In genomic region chr18:45951021-45951714, GRCh38 we compare ENCODE assay signal across 15 cellular contexts. TPM values are rescaled to one million over a fixed set of nuclear protein-coding genes. Genes with fewer than 3 reads are reported as not detected.
A peak's percentile ranks its signal among the peaks of the same experiment; 100 is the strongest.
DNase-seq lines count a peak whose midpoint lies in the region; ATAC-seq and TF ChIP-seq lines count a peak whose summit lies in the region.
"Had no signal": no experiment of that assay in that cellular context is flagged by ENCODE, and none has a peak within 500 bp of the region (broad histone marks: within the 10 kb centered on the region; RNA-seq: fewer than 3 reads in every experiment).

No MANE protein-coding gene starts in this region.

- H3K9me3 Mint-ChIP-seq in HFFc6, result peaks cover 23% of the 10 kb centered on the region
- no peaks in the 10 kb centered on the region for H3K9me3 Mint-ChIP-seq in activated naive CD4-positive, alpha-beta T cell treated with anti-CD3 and anti-CD28 coated beads, Interleukin-2, amount 10 ng/mL, durations not matched to agents 7 days and 5 days
- H3K9me3 Mint-ChIP-seq: activated naive CD8-positive, alpha-beta T cell treated with anti-CD3 and anti-CD28 coated beads, Interleukin-2, amount 10 ng/mL, durations not matched to agents 7 days and 5 days had no signal

- peak; percentile 92 for DNase-seq in HFFc6
- peak; percentile 70 to 79 for DNase-seq in SW 1271 (lab: John Stamatoyannopoulos, UW)
- peak; percentile 64 for DNase-seq in fibroblast of the conjunctiva (ENCODE audit: low read depth)
- DNase-seq in skeletal muscle cell (ENCODE audit: low read depth), result peak; percentile 67
- DNase-seq in effector CD8-positive, alpha-beta T cell (lab: John Stamatoyannopoulos, UW), result no peak
- DNase-seq in activated naive CD4-positive, alpha-beta T cell treated with anti-CD3 and anti-CD28 coated beads, Interleukin-2, amount 10 ng/mL, durations not matched to agents 7 days and 5 days, result no peak
- no peak for DNase-seq in KBM-7
- DNase-seq: activated naive CD8-positive, alpha-beta T cell treated with anti-CD3 and anti-CD28 coated beads, Interleukin-2, amount 10 ng/mL, durations not matched to agents 7 days and 5 days; DND-41; Kasumi-1; kidney; NCI-H510A; ovary; T-helper 1 cell had no signal

- H3K4me3 Mint-ChIP-seq in HFFc6, result peak overlapping the region; percentile 77
- H3K4me3 Mint-ChIP-seq in activated naive CD4-positive, alpha-beta T cell treated with anti-CD3 and anti-CD28 coated beads, Interleukin-2, amount 10 ng/mL, durations not matched to agents 7 days and 5 days, result no peak overlapping the region
- H3K4me3 Mint-ChIP-seq: activated naive CD8-positive, alpha-beta T cell treated with anti-CD3 and anti-CD28 coated beads, Interleukin-2, amount 10 ng/mL, durations not matched to agents 7 days and 5 days had no signal

- peaks cover 100% of the 10 kb centered on the region for H3K4me1 Mint-ChIP-seq in HFFc6 (ENCODE audit: low read depth)
- H3K4me1 Mint-ChIP-seq in activated naive CD4-positive, alpha-beta T cell treated with anti-CD3 and anti-CD28 coated beads, Interleukin-2, amount 10 ng/mL, durations not matched to agents 7 days and 5 days, result no peaks in the 10 kb centered on the region
- H3K4me1 Mint-ChIP-seq: activated naive CD8-positive, alpha-beta T cell treated with anti-CD3 and anti-CD28 coated beads, Interleukin-2, amount 10 ng/mL, durations not matched to agents 7 days and 5 days had no signal

- in situ Hi-C loops in KBM-7 (cut with MboI; ENCODE audit: low pct_unique_long_range_greater_than_20kb, low sequenced_read_pairs), result no loop called here

- no peak for TF ChIP-seq CTCF in HFFc6 (IDR thresholded peaks at IDR 0.05)

- peaks cover 5% of the 10 kb centered on the region for H3K27me3 Mint-ChIP-seq in HFFc6 (ENCODE audit: insufficient read depth)
- H3K27me3 Mint-ChIP-seq in activated naive CD4-positive, alpha-beta T cell treated with anti-CD3 and anti-CD28 coated beads, Interleukin-2, amount 10 ng/mL, durations not matched to agents 7 days and 5 days, result no peaks in the 10 kb centered on the region
- H3K27me3 Mint-ChIP-seq: activated naive CD8-positive, alpha-beta T cell treated with anti-CD3 and anti-CD28 coated beads, Interleukin-2, amount 10 ng/mL, durations not matched to agents 7 days and 5 days had no signal

- peaks cover 97% of the 10 kb centered on the region for H3K36me3 Mint-ChIP-seq in HFFc6 (ENCODE audit: low read depth)
- peaks cover 66% of the 10 kb centered on the region for H3K36me3 Mint-ChIP-seq in activated naive CD4-positive, alpha-beta T cell treated with anti-CD3 and anti-CD28 coated beads, Interleukin-2, amount 10 ng/mL, durations not matched to agents 7 days and 5 days

- no peak overlapping the region for H3K4me3 ChIP-seq in skeletal muscle cell (ENCODE audit: low read depth, low read length)
- H3K4me3 ChIP-seq: ovary had no signal

- CTCF ChIA-PET in activated naive CD4-positive, alpha-beta T cell treated with anti-CD3 and anti-CD28 coated beads, Interleukin-2, amount 10 ng/mL, durations not matched to agents 7 days and 5 days (lab: Charles Lee), result interaction anchor here (1.1 kb wide), 1 partner anchor 71 kb away, joined by 5 read pairs; no protein-coding TSS in a partner anchor

- H3K27ac Mint-ChIP-seq in HFFc6, result peak overlapping the region; percentile 93
- no peak overlapping the region for H3K27ac Mint-ChIP-seq in activated naive CD4-positive, alpha-beta T cell treated with anti-CD3 and anti-CD28 coated beads, Interleukin-2, amount 10 ng/mL, durations not matched to agents 7 days and 5 days
- H3K27ac Mint-ChIP-seq: activated naive CD8-positive, alpha-beta T cell treated with anti-CD3 and anti-CD28 coated beads, Interleukin-2, amount 10 ng/mL, durations not matched to agents 7 days and 5 days had no signal

- no peak for ATAC-seq in HG03432 (IDR thresholded peaks at IDR 0.05; ENCODE audit: unreplicated experiment)

RNA-seq across cellular contexts. Expression of gene EPG5, which starts 16.0 kb away (rescaled TPM):
- total RNA-seq in HFFc6 (2021; fragmentation: NEBNext Ultra II Directional; extraction: Animal tissue kit (Norgen Biotek cat#: 25700)), result 10 to 100 TPM; 36.8 to 63.6 (median 44.5) TPM

Comparison
In these comparisons a context has a peak if more than half of its experiments do, and no peak if none do; other contexts are left out.
1. DNase-seq: peak in HFFc6 (single experiment), SW 1271 (2 of 2), fibroblast of the conjunctiva (single experiment) and skeletal muscle cell (single experiment); none in effector CD8-positive, alpha-beta T cell (single experiment), activated naive CD4-positive, alpha-beta T cell treated with anti-CD3 and anti-CD28 coated beads, Interleukin-2, amount 10 ng/mL, durations not matched to agents 7 days and 5 days (single experiment) and KBM-7 (single experiment).